8 cellular contexts compared by ENCODE assay signal in genomic region chr1:241847540-241847795, GRCh38. TPM values are rescaled to one million over a fixed set of nuclear protein-coding genes. Genes with fewer than 3 reads are reported as not detected.
DNase-seq lines count a peak whose midpoint lies in the region; ATAC-seq, FAIRE-seq and TF ChIP-seq lines count a peak whose summit lies in the region.

No MANE protein-coding gene starts in this region.

- no peak for FAIRE-seq in kidney (lab: Jason Lieb, UNC)

- H3K9me3 ChIP-seq in SK-N-SH = no peaks in the 10 kb centered on the region
- H3K9me3 ChIP-seq in kidney (ENCODE audit: control insufficient read depth in 1 of 2, low read length in 2 of 2) = no peaks in the 10 kb centered on the region
- no peaks in the 10 kb centered on the region for H3K9me3 ChIP-seq in stomach smooth muscle (ENCODE audit: control insufficient read depth in 2 of 2, low read length in 2 of 2)

- H3K27ac Mint-ChIP-seq in activated naive CD8-positive, alpha-beta T cell treated with anti-CD3 and anti-CD28 coated beads, Interleukin-2, amount 50 U/mL, for 24 hours = peak overlapping the region; percentile 94

- TF ChIP-seq CTCF in SK-N-SH (IDR thresholded peaks at IDR 0.05) (no peak), kidney (IDR thresholded peaks at IDR 0.05; ENCODE audit: borderline replicate concordance, extremely low read depth, insufficient read depth) (no peak)

- peaks cover 28% of the 10 kb centered on the region for H3K4me1 Mint-ChIP-seq in activated naive CD8-positive, alpha-beta T cell treated with anti-CD3 and anti-CD28 coated beads, Interleukin-2, amount 50 U/mL, for 24 hours

- POLR2A ChIA-PET in SK-N-SH (lab: Yijun Ruan, JAX) = no interaction called here

- no peaks in the 10 kb centered on the region for H3K27me3 Mint-ChIP-seq in activated naive CD8-positive, alpha-beta T cell treated with anti-CD3 and anti-CD28 coated beads, Interleukin-2, amount 50 U/mL, for 24 hours

- DNase-seq in SK-N-SH (no peak), kidney (no peak), hippocampal formation (lab: John Stamatoyannopoulos, UW) (no peak)
- DNase-seq in activated naive CD8-positive, alpha-beta T cell treated with anti-CD3 and anti-CD28 coated beads, Interleukin-2, amount 50 U/mL, for 24 hours = no peak

- ATAC-seq in SK-N-SH treated with all-trans-retinoic acid at 6 μM for 48 hours (no peak), GM21619 (IDR thresholded peaks at IDR 0.05; ENCODE audit: unreplicated experiment) (no peak), HG03354 (IDR thresholded peaks at IDR 0.05; ENCODE audit: poor library complexity, severe bottlenecking, unreplicated experiment) (no peak)
- ATAC-seq in activated naive CD8-positive, alpha-beta T cell treated with anti-CD3 and anti-CD28 coated beads, Interleukin-2, amount 50 U/mL, for 24 hours = no peak

- peaks cover 34% of the 10 kb centered on the region for H3K36me3 Mint-ChIP-seq in activated naive CD8-positive, alpha-beta T cell treated with anti-CD3 and anti-CD28 coated beads, Interleukin-2, amount 50 U/mL, for 24 hours (ENCODE audit: low read depth)

- intact Hi-C loops in kidney (cut with DNase I) = no loop called here

- peak overlapping the region; percentile 97 for H3K4me2 ChIP-seq in SK-N-SH

- H3K79me2 ChIP-seq in SK-N-SH (ENCODE audit: insufficient read depth) = peaks cover 12% of the 10 kb centered on the region

- H3K27me3 ChIP-seq in SK-N-SH (ENCODE audit: insufficient read depth) = no peaks in the 10 kb centered on the region
- no peaks in the 10 kb centered on the region for H3K27me3 ChIP-seq in stomach smooth muscle (ENCODE audit: control insufficient read depth in 1 of 2, insufficient read depth in 2 of 2, low read length in 2 of 2)

- peak overlapping the region; percentile 98 to 100 for H3K27ac ChIP-seq in SK-N-SH (ENCODE audit: low read depth in 2 of 2, low read length in 1 of 2)
- H3K27ac ChIP-seq in kidney (ENCODE audit: low read depth in 2 of 2, low read length in 2 of 2) = peak overlapping the region in 1 of 2 donors; percentile 98
- H3K27ac ChIP-seq in stomach smooth muscle (ENCODE audit: low read length) = peak overlapping the region; percentile 96

- peaks cover 4 to 6% of the 10 kb centered on the region in 2 experiments for H3K36me3 ChIP-seq in SK-N-SH (replicated peaks in 1 of 2; ENCODE audit: control insufficient read depth in 1 of 2, insufficient read depth in 2 of 2, low read length in 1 of 2)
- no peaks in the 10 kb centered on the region for H3K36me3 ChIP-seq in kidney (ENCODE audit: control insufficient read depth in 1 of 2, insufficient read depth in 2 of 2, low read length in 2 of 2)
- no peaks in the 10 kb centered on the region for H3K36me3 ChIP-seq in stomach smooth muscle (ENCODE audit: control insufficient read depth in 2 of 2, insufficient read depth in 2 of 2, low read length in 2 of 2)

- no peaks in the 10 kb centered on the region for H3K9me2 ChIP-seq in SK-N-SH

- H3K4me1 ChIP-seq in SK-N-SH (ENCODE audit: control insufficient read depth in 1 of 2, insufficient read depth in 2 of 2, low read depth in 1 of 2, low read length in 1 of 2) (peaks cover 0 to 17% of the 10 kb centered on the region in 2 experiments; a peak in 2 of 4 replicates), kidney (ENCODE audit: control insufficient read depth in 1 of 2, insufficient read depth in 1 of 2, low read depth in 1 of 2, low read length in 2 of 2) (peaks cover 0 to 4% of the 10 kb centered on the region in 2 donors), stomach smooth muscle (ENCODE audit: control insufficient read depth, insufficient read depth, low read length) (peaks cover 6% of the 10 kb centered on the region)

- TF ChIP-seq RAD21 in SK-N-SH (IDR thresholded peaks at IDR 0.05; ENCODE audit: low read length) = no peak

- peak overlapping the region; percentile 97 for H3K4me3 Mint-ChIP-seq in activated naive CD8-positive, alpha-beta T cell treated with anti-CD3 and anti-CD28 coated beads, Interleukin-2, amount 50 U/mL, for 24 hours

- H4K20me1 ChIP-seq in SK-N-SH (ENCODE audit: insufficient read depth) = no peaks in the 10 kb centered on the region

- H3K4me3 ChIP-seq in SK-N-SH (ENCODE audit: low read depth in 2 of 2, low read length in 1 of 2) (peak overlapping the region; percentile 96 to 99), kidney (ENCODE audit: low read length in 2 of 2) (peak overlapping the region; percentile 86 to 93), stomach smooth muscle (ENCODE audit: low read length in 2 of 2) (peak overlapping the region; percentile 93 to 94)

- 12% methylated on average over 6 of the region's 6 CpGs for WGBS in SK-N-SH (ENCODE audit: low lambda C conversion rate)

- no peak for TF ChIP-seq EP300 in SK-N-SH (IDR thresholded peaks at IDR 0.05; ENCODE audit: borderline replicate concordance in 1 of 2, low read depth in 1 of 2, low read length in 1 of 2)

- H2AFZ ChIP-seq in SK-N-SH (ENCODE audit: low read depth) = peak overlapping the region; percentile 97

- no peaks in the 10 kb centered on the region for H3F3A ChIP-seq in SK-N-SH (replicated peaks; ENCODE audit: insufficient read depth)

- no peaks in the 10 kb centered on the region for H3K9me3 Mint-ChIP-seq in activated naive CD8-positive, alpha-beta T cell treated with anti-CD3 and anti-CD28 coated beads, Interleukin-2, amount 50 U/mL, for 24 hours

- CTCF ChIA-PET in SK-N-SH (lab: Yijun Ruan, JAX) = interaction anchor here (0.6 to 5.6 kb wide), 12 partner anchors 8 to 959 kb away, joined by 3 to 36 read pairs (median 3); no protein-coding TSS in a partner anchor

- H3K9ac ChIP-seq in SK-N-SH = peak overlapping the region; percentile 85; the same call in 1 of the 2 replicates
- peak overlapping the region in 1 of 2 donors; percentile 79 for H3K9ac ChIP-seq in kidney (ENCODE audit: low read length in 2 of 2)
- peak overlapping the region; percentile 61 to 96 for H3K9ac ChIP-seq in stomach smooth muscle (ENCODE audit: low read length in 2 of 2)

TF ChIP-seq in SK-N-SH, 30 proteins besides CTCF, POLR2A, EP300 and RAD21:
- TF ChIP-seq NRF1 (IDR thresholded peaks at IDR 0.05; ENCODE audit: low read depth, low read length) (no peak), NFIC (IDR thresholded peaks at IDR 0.05; ENCODE audit: borderline replicate concordance) (no peak), TAF1 (IDR thresholded peaks at IDR 0.05; ENCODE audit: borderline replicate concordance, low read depth, low read length) (no peak), RXRA (IDR thresholded peaks at IDR 0.05; ENCODE audit: borderline replicate concordance, low read depth) (no peak)
TF ChIP-seq in SK-N-SH: peak in this region for 0.

TF ChIP-seq in SK-N-SH treated with all-trans-retinoic acid at 6 μM for 48 hours, 23 proteins besides CTCF, POLR2A, EP300 and RAD21 (continues in another document):
- TF ChIP-seq TOX (CRISPR knock-in tag; IDR thresholded peaks at IDR 0.05; ENCODE audit: borderline replicate concordance) = no peak
- TF ChIP-seq ZFP3 (CRISPR knock-in tag; IDR thresholded peaks at IDR 0.05) = no peak
- no peak for TF ChIP-seq BACH2 (CRISPR knock-in tag; IDR thresholded peaks at IDR 0.05; ENCODE audit: borderline replicate concordance)
- TF ChIP-seq CREB5 (CRISPR knock-in tag; IDR thresholded peaks at IDR 0.05; ENCODE audit: low read depth) = no peak
- no peak for TF ChIP-seq ZFP30 (CRISPR knock-in tag; IDR thresholded peaks at IDR 0.05)
- no peak for TF ChIP-seq ISL1 (CRISPR knock-in tag; IDR thresholded peaks at IDR 0.05)
- TF ChIP-seq, protein P1, sequence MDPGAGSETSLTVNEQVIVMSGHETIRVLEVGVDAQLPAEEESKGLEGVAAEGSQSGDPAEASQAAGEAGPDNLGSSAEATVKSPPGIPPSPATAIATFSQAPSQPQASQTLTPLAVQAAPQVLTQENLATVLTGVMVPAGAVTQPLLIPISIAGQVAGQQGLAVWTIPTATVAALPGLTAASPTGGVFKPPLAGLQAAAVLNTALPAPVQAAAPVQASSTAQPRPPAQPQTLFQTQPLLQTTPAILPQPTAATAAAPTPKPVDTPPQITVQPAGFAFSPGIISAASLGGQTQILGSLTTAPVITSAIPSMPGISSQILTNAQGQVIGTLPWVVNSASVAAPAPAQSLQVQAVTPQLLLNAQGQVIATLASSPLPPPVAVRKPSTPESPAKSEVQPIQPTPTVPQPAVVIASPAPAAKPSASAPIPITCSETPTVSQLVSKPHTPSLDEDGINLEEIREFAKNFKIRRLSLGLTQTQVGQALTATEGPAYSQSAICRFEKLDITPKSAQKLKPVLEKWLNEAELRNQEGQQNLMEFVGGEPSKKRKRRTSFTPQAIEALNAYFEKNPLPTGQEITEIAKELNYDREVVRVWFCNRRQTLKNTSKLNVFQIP (CRISPR knock-in tag; IDR thresholded peaks at IDR 0.05; ENCODE audit: borderline replicate concordance, low read depth) = no peak
- no peak for TF ChIP-seq ZC3H10 (CRISPR knock-in tag; IDR thresholded peaks at IDR 0.05)
- TF ChIP-seq ZNF565 (CRISPR knock-in tag; conservative IDR thresholded peaks at IDR 0.05; ENCODE audit: low read depth) = no peak
- no peak for TF ChIP-seq ARNTL (CRISPR knock-in tag; IDR thresholded peaks at IDR 0.05; ENCODE audit: borderline replicate concordance, low read depth)
- no peak for TF ChIP-seq GLIS3 (CRISPR knock-in tag; IDR thresholded peaks at IDR 0.05)
- TF ChIP-seq CSDC2 (CRISPR knock-in tag; IDR thresholded peaks at IDR 0.05) = no peak
- TF ChIP-seq PPARA (CRISPR knock-in tag; IDR thresholded peaks at IDR 0.05; ENCODE audit: borderline replicate concordance) = no peak

RNA-seq across cellular contexts. Expression of gene EXO1, which starts 0.5 kb away (rescaled TPM):
- polyA plus RNA-seq in SK-N-SH (2012; rRNA removed) = 3.9 and 4.6 TPM in 2 replicates
- 4.9 and 5.7 TPM in 2 replicates for polyA plus RNA-seq in SK-N-SH (2012; cell fraction: cytosol; rRNA removed)
- 5.7 and 6.8 TPM in 2 replicates for polyA plus RNA-seq in SK-N-SH (2012; cell fraction: nucleus; rRNA removed)
- 0.69 TPM for total RNA-seq in kidney
- not detected for polyA plus RNA-seq in kidney (ENCODE audit: insufficient read depth, low read depth, low replicate concordance)
